ENCODE assay signal across 8 cellular contexts in the genomic region with DNA sequence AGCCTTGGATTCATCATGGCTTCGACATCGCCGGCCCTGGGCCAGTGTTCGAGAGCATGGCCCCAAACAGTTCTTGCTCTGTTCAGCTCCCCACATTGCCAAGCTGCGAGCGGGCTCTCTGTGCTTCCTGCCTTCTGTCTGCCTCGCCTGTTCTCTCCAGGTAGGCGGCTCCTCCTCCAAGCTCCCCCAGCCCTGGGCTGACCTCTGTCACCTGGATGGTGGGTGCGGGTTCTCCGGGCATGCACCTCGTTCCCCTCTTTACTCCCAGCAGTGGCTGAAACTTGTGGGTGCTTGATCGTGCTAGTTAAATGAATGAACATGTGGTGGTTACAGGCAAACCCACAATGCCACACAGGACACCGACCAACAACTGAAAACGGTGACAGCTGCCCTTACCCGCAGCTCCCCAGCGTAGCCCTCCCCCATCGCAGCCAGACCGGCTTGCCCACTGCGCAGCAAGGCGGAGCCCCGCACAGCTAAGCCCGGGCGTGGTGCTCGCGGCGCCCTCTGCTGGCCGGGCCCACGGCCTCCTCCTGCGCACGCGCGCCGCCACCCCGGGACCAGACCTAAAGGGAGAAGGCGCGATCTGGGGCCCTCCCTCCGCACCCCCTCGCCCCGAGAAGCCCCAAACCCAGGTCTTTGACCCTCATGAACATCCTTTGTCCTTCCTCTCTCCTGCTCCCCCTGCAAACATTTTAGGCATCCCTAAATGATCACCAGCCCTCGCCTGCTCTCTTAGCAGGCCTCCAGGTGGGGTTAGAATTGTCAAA. TPM values are rescaled to one million over a fixed set of nuclear protein-coding genes. Genes with fewer than 3 reads are reported as not detected.
DNase-seq lines count a peak whose midpoint lies in the region; TF ChIP-seq lines count a peak whose summit lies in the region.

No MANE protein-coding gene starts in this region.

- peaks cover 43% of the 10 kb centered on the region for H3K27me3 Mint-ChIP-seq in activated naive CD4-positive, alpha-beta T cell treated with anti-CD3 and anti-CD28 coated beads, Interleukin-2, amount 10 ng/mL, durations not matched to agents 7 days and 5 days

- H3K4me2 ChIP-seq in osteoblast (ENCODE audit: insufficient read depth, low read length): peak overlapping the region; percentile 98

- peak overlapping the region; percentile 83 for H3K4me3 Mint-ChIP-seq in activated naive CD4-positive, alpha-beta T cell treated with anti-CD3 and anti-CD28 coated beads, Interleukin-2, amount 10 ng/mL, durations not matched to agents 7 days and 5 days

- no peak for TF ChIP-seq POLR2A in testis (IDR thresholded peaks at IDR 0.05)

- no peaks in the 10 kb centered on the region for H3K9me3 Mint-ChIP-seq in activated naive CD4-positive, alpha-beta T cell treated with anti-CD3 and anti-CD28 coated beads, Interleukin-2, amount 10 ng/mL, durations not matched to agents 7 days and 5 days

- peaks cover 9% of the 10 kb centered on the region for H3K4me1 ChIP-seq in osteoblast (ENCODE audit: insufficient read depth, low read length)
- peaks cover 7% of the 10 kb centered on the region for H3K4me1 ChIP-seq in testis

- CTCF ChIA-PET in HEK293T (lab: Yijun Ruan, JAX): interaction anchor here (0.5 to 8.3 kb wide), 24 partner anchors 10 to 264 kb away, joined by 3 to 104 read pairs (median 4); a partner anchor contains a TSS
- CTCF ChIA-PET in activated naive CD4-positive, alpha-beta T cell treated with anti-CD3 and anti-CD28 coated beads, Interleukin-2, amount 10 ng/mL, durations not matched to agents 7 days and 5 days (lab: Charles Lee): interaction anchor here (0.6 to 12.0 kb wide), 15 partner anchors 12 to 991 kb away, joined by 3 to 311 read pairs (median 4); a partner anchor contains a TSS

- peak overlapping the region; percentile 98 for H2AFZ ChIP-seq in osteoblast (ENCODE audit: low read length)

- TF ChIP-seq CTCF in osteoblast (IDR thresholded peaks at IDR 0.05; ENCODE audit: extremely low read depth, low read depth, low read length): peak; percentile 87
- TF ChIP-seq CTCF in testis (IDR thresholded peaks at IDR 0.05): peak; percentile 89 to 96 (median 93)

- no peaks in the 10 kb centered on the region for H4K20me1 ChIP-seq in osteoblast (ENCODE audit: insufficient read depth, low read length)

- 1 to 2% methylated on average over 16 to 40 of the region's 40 CpGs for WGBS in testis, 2 donors

- H3K36me3 Mint-ChIP-seq in activated naive CD4-positive, alpha-beta T cell treated with anti-CD3 and anti-CD28 coated beads, Interleukin-2, amount 10 ng/mL, durations not matched to agents 7 days and 5 days: no peaks in the 10 kb centered on the region

- no peaks in the 10 kb centered on the region for H3K79me2 ChIP-seq in osteoblast (ENCODE audit: insufficient read depth, low read length)

- H3K27ac ChIP-seq in osteoblast (ENCODE audit: low read depth, low read length) (peak overlapping the region; percentile 76), testis (peak overlapping the region; percentile 47 to 81)

- H3K27me3 ChIP-seq in osteoblast (ENCODE audit: insufficient read depth, low read length) (no peaks in the 10 kb centered on the region), testis (no peaks in the 10 kb centered on the region)

- intact Hi-C loops in testis (cut with DNase I; ENCODE audit: low total_unique reads): no loop called here

- POLR2A ChIA-PET in HEK293T (lab: Yijun Ruan, JAX): interaction anchor here (0.6 to 9.2 kb wide), 16 partner anchors 11 to 335 kb away, joined by 3 to 145 read pairs (median 3); a partner anchor contains a TSS

- DNase-seq in GDM1 (lab: John Stamatoyannopoulos, UW) (peak; percentile 82), HEK293T (ENCODE audit: extremely low spot score) (peak; percentile 97), MV-4-11 (lab: John Stamatoyannopoulos, UW) (peak; percentile 80), SK-N-DZ (ENCODE audit: low spot score) (peak; percentile 80), glomerular visceral epithelial cell (ENCODE audit: extremely low spot score) (peak; percentile 89), osteoblast (ENCODE audit: insufficient read length, low spot score, missing footprints) (peak; percentile 99), testis (peak; percentile 90)
- peak; percentile 90 for DNase-seq in activated naive CD4-positive, alpha-beta T cell treated with anti-CD3 and anti-CD28 coated beads, Interleukin-2, amount 10 ng/mL, durations not matched to agents 7 days and 5 days

- peaks cover 47% of the 10 kb centered on the region for H3K4me1 Mint-ChIP-seq in activated naive CD4-positive, alpha-beta T cell treated with anti-CD3 and anti-CD28 coated beads, Interleukin-2, amount 10 ng/mL, durations not matched to agents 7 days and 5 days

- H3K4me3 ChIP-seq in osteoblast (ENCODE audit: insufficient read depth, low read length) (peak overlapping the region; percentile 79), testis (peak overlapping the region; percentile 44 to 52)

- H3K36me3 ChIP-seq in osteoblast (ENCODE audit: insufficient read depth, low read length) (no peaks in the 10 kb centered on the region), testis (ENCODE audit: low read depth, missing control alignments) (no peaks in the 10 kb centered on the region)

- no peaks in the 10 kb centered on the region for H3K9me3 ChIP-seq in osteoblast (ENCODE audit: low read depth, low read length)
- no peaks in the 10 kb centered on the region for H3K9me3 ChIP-seq in testis

- H3K27ac Mint-ChIP-seq in activated naive CD4-positive, alpha-beta T cell treated with anti-CD3 and anti-CD28 coated beads, Interleukin-2, amount 10 ng/mL, durations not matched to agents 7 days and 5 days: peak overlapping the region; percentile 98

TF ChIP-seq in HEK293T, 16 proteins besides CTCF, POLR2A, EP300 and RAD21:
- TF ChIP-seq SUZ12 (IDR thresholded peaks at IDR 0.05) (no peak), L3MBTL2 (conservative IDR thresholded peaks at IDR 0.05) (peak; percentile 54; the same call in 1 of the 2 replicates), FOXK2 (IDR thresholded peaks at IDR 0.05) (no peak), HDGF (IDR thresholded peaks at IDR 0.05; ENCODE audit: borderline replicate concordance) (no peak), FOXA1 (IDR thresholded peaks at IDR 0.05) (no peak), NFRKB (IDR thresholded peaks at IDR 0.05) (no peak), TARDBP (IDR thresholded peaks at IDR 0.05) (no peak), ZNF384 (IDR thresholded peaks at IDR 0.05) (no peak), LEF1 (IDR thresholded peaks at IDR 0.05; ENCODE audit: borderline replicate concordance) (no peak), ELF4 (IDR thresholded peaks at IDR 0.05) (no peak), ARNT (IDR thresholded peaks at IDR 0.05) (0 out of 2 replicates have a peak, but pooled peaks have one; percentile 14), CTBP1 (IDR thresholded peaks at IDR 0.05; ENCODE audit: borderline replicate concordance) (no peak)
TF ChIP-seq in HEK293T: peak in this region for 2.

RNA-seq across cellular contexts. Expression of a gene that starts 22.9 kb away (rescaled TPM):
- 85.8 and 129 TPM in 2 replicates for polyA plus RNA-seq in SK-N-DZ (2014; cell fraction: cytosol; rRNA removed)
- 194 and 234 TPM in 2 replicates for polyA plus RNA-seq in SK-N-DZ (2014; cell fraction: nucleus; rRNA removed)
- 94.5 and 101 TPM in 2 replicates for total RNA-seq in osteoblast
- total RNA-seq in testis: 100 to 1,000 TPM; 274 to 338 TPM
- polyA plus RNA-seq in testis (ENCODE audit: insufficient read depth, low read depth, low replicate concordance): 1,078 TPM

RNA-seq across cellular contexts. Expression of a gene that starts 41.4 kb away (rescaled TPM):
- polyA plus RNA-seq in SK-N-DZ (2014; cell fraction: cytosol; rRNA removed): 4.2 and 10.1 TPM in 2 replicates
- 7.1 and 8.4 TPM in 2 replicates for polyA plus RNA-seq in SK-N-DZ (2014; cell fraction: nucleus; rRNA removed)
- 4.3 and 4.7 TPM in 2 replicates for total RNA-seq in osteoblast
- total RNA-seq in testis: 10 to 100 TPM; 13.3 to 26.0 TPM
- 12.2 TPM for polyA plus RNA-seq in testis (ENCODE audit: insufficient read depth, low read depth, low replicate concordance)

RNA-seq across cellular contexts. Expression of a gene that starts 46.4 kb away (rescaled TPM):
- polyA plus RNA-seq in SK-N-DZ (2014; cell fraction: cytosol; rRNA removed): not detected in 2 replicates
- polyA plus RNA-seq in SK-N-DZ (2014; cell fraction: nucleus; rRNA removed): not detected in 2 replicates
- total RNA-seq in osteoblast (not detected in 2 replicates), testis (not detected)
- not detected for polyA plus RNA-seq in testis (ENCODE audit: insufficient read depth, low read depth, low replicate concordance)

RNA-seq across cellular contexts. Expression of a gene that starts 53.2 kb away (rescaled TPM):
- 1.2 TPM in 1 of 2 replicates, not detected in the other for polyA plus RNA-seq in SK-N-DZ (2014; cell fraction: cytosol; rRNA removed)
- 0.71 TPM in 1 of 2 replicates, not detected in the other for polyA plus RNA-seq in SK-N-DZ (2014; cell fraction: nucleus; rRNA removed)
- total RNA-seq in osteoblast (4.3 and 5.6 TPM in 2 replicates), testis (not detected)
- polyA plus RNA-seq in testis (ENCODE audit: insufficient read depth, low read depth, low replicate concordance): not detected

Comparison
In these comparisons a context has a peak if more than half of its experiments do, and no peak if none do; other contexts are left out.
1. Peak in every context shown above with its lines: DNase-seq, H3K4me3 ChIP-seq and H3K27ac ChIP-seq.